21 cellular contexts compared by ENCODE assay signal in genomic region chr4:6405417-6405747, GRCh38.
"Had no signal": no experiment of that assay in that cellular context is flagged by ENCODE, and none has a peak within 500 bp of the region (broad histone marks: within the 10 kb centered on the region; RNA-seq: fewer than 3 reads in every experiment).

No MANE protein-coding gene starts in this region.

- ATAC-seq: activated CD4-positive, alpha-beta T cell treated with anti-CD3 and anti-CD28 coated beads for 36 hours; activated T-cell treated with anti-CD3 and anti-CD28 coated beads, Interleukin-2, amount 50 U/mL, for 72 hours; PC-3; T-cell had no signal

- FAIRE-seq: TTC549 had no signal

- DNase-seq: activated CD4-positive, alpha-beta memory T cell treated with anti-CD3 and anti-CD28 coated beads, Interleukin-2, amount 10 ng/mL, durations not matched to agents 7 days and 5 days; activated CD4-positive, alpha-beta T cell treated with anti-CD3 and anti-CD28 coated beads for 36 hours; activated CD4-positive, alpha-beta T cell treated with anti-CD3 and anti-CD28 coated beads, Interleukin-2, amount 50 U/mL, for 1 hour; activated gamma-delta T cell treated with Interleukin-2 at 50 U/mL for 16 hours; activated naive CD4-positive, alpha-beta T cell treated with anti-CD3 and anti-CD28 coated beads, Interleukin-2, amount 10 ng/mL, durations not matched to agents 7 days and 5 days; activated naive CD8-positive, alpha-beta T cell treated with anti-CD3 and anti-CD28 coated beads for 36 hours; activated T-cell treated with anti-CD3 and anti-CD28 coated beads for 4 hours; activated T-cell treated with anti-CD3 and anti-CD28 coated beads, Interleukin-2, amount 50 U/mL, for 72 hours; IMR-90; Kasumi-1; KBM-7; NCI-H1048; NCI-H1417 treated with DMSO at 0.1 percent for 48 hours; NCI-H1694; NK-92 treated with Interleukin-12 subunit alpha and Interleukin-12 subunit beta, amount 100 ng/mL, for 24 hours; PC-3; SHP77 treated with DMSO at 0.1 percent for 48 hours; T-cell; T-helper 2 cell; T1000 had no signal
